ENCODE assay signal across 11 cellular contexts in the genomic region with DNA sequence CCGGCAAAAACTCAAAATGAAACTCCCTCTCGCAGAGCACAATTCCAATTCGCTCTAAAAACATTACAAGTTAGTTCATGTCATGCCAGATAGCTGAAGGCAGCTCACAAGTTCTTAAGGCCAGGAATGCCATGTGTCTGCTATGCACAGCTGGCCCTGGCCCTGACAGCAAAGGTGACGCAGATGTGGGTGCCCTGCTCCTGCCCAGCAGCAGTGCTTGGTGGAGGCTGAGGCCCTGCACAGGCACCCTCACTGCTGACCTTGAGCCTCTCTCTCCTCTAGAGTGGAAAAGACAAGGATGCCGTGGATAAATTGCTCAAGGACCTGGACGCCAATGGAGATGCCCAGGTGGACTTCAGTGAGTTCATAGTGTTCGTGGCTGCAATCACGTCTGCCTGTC. TPM values are rescaled to one million over a fixed set of nuclear protein-coding genes. Genes with fewer than 3 reads are reported as not detected.
A peak's percentile ranks its signal among the peaks of the same experiment; 100 is the strongest.
DNase-seq lines count a peak whose midpoint lies in the region; ATAC-seq and TF ChIP-seq lines count a peak whose summit lies in the region.
"Had no signal": no experiment of that assay in that cellular context is flagged by ENCODE, and none has a peak within 500 bp of the region (broad histone marks: within the 10 kb centered on the region; RNA-seq: fewer than 3 reads in every experiment).

No MANE protein-coding gene starts in this region.

- DNase-seq in activated T-cell treated with anti-CD3 and anti-CD28 coated beads, Interleukin-2, amount 50 U/mL, for 24 hours = no peak
- no peak for DNase-seq in activated T-cell treated with anti-CD3 and anti-CD28 coated beads, Interleukin-2, amount 50 U/mL, for 48 hours
- no peak for DNase-seq in activated naive CD8-positive, alpha-beta T cell treated with anti-CD3 and anti-CD28 coated beads, Interleukin-2, amount 50 U/mL, for 24 hours
- DNase-seq in type B pancreatic cell (ENCODE audit: extremely low spot score, unreplicated experiment) (no peak), Karpas-422 (no peak), GM13976 (ENCODE audit: low spot score) (no peak)
- DNase-seq: NCI-H526 treated with DMSO at 0.1 percent for 48 hours had no signal

- TF ChIP-seq CTCF in liver (IDR thresholded peaks at IDR 0.05; ENCODE audit: low read depth, low read length, missing input control) = no peak
- no peak for TF ChIP-seq CTCF in type B pancreatic cell (conservative IDR thresholded peaks at IDR 0.05)
- TF ChIP-seq CTCF in GM13976 (IDR thresholded peaks at IDR 0.05; ENCODE audit: borderline replicate concordance, control extremely low read depth, extremely low read depth, insufficient read depth, missing control alignments) = no peak

- H3K4me1 ChIP-seq in liver (ENCODE audit: control insufficient read depth in 4 of 4, insufficient read depth in 4 of 4, low read length in 3 of 4) (peaks cover 6 to 16% (median 11%) of the 10 kb centered on the region in 4 donors), Karpas-422 (ENCODE audit: low read length) (no peaks in the 10 kb centered on the region)

- H3K4me1 Mint-ChIP-seq in activated T-cell treated with anti-CD3 and anti-CD28 coated beads, Interleukin-2, amount 50 U/mL, for 24 hours (ENCODE audit: low read depth) = peaks cover 77% of the 10 kb centered on the region
- H3K4me1 Mint-ChIP-seq in activated naive CD8-positive, alpha-beta T cell treated with anti-CD3 and anti-CD28 coated beads, Interleukin-2, amount 50 U/mL, for 24 hours = peaks cover 61% of the 10 kb centered on the region
- H3K4me1 Mint-ChIP-seq in type B pancreatic cell (ENCODE audit: unreplicated experiment) = peaks cover 27% of the 10 kb centered on the region

- H2AFZ ChIP-seq in Karpas-422 (ENCODE audit: low read length) = no peak overlapping the region

- no peaks in the 10 kb centered on the region for H3K9me3 Mint-ChIP-seq in activated T-cell treated with anti-CD3 and anti-CD28 coated beads, Interleukin-2, amount 50 U/mL, for 24 hours
- no peaks in the 10 kb centered on the region for H3K9me3 Mint-ChIP-seq in activated naive CD8-positive, alpha-beta T cell treated with anti-CD3 and anti-CD28 coated beads, Interleukin-2, amount 50 U/mL, for 24 hours
- H3K9me3 Mint-ChIP-seq in type B pancreatic cell = no peaks in the 10 kb centered on the region

- no peaks in the 10 kb centered on the region; the same call in 1 of the 2 replicates for H4K20me1 ChIP-seq in Karpas-422 (ENCODE audit: insufficient read depth, low read depth, low read length)

- H3K9me2 ChIP-seq in Karpas-422 (replicated peaks; ENCODE audit: insufficient read depth, low read length) = no peaks in the 10 kb centered on the region

- H3K36me3 ChIP-seq in liver (ENCODE audit: control insufficient read depth in 4 of 4, insufficient read depth in 3 of 4, low read depth in 1 of 4, low read length in 3 of 4) (no peaks in the 10 kb centered on the region), Karpas-422 (ENCODE audit: insufficient read depth, low read length) (no peaks in the 10 kb centered on the region)

- ATAC-seq in activated naive CD8-positive, alpha-beta T cell treated with anti-CD3 and anti-CD28 coated beads, Interleukin-2, amount 50 U/mL, for 24 hours = peak; percentile 57
- ATAC-seq in HG02759 (IDR thresholded peaks at IDR 0.05; ENCODE audit: unreplicated experiment) = no peak

- H3K9ac ChIP-seq in liver (ENCODE audit: low read depth in 1 of 2, low read length in 2 of 2) (no peak overlapping the region), Karpas-422 (ENCODE audit: low read length) (no peak overlapping the region)

- H3K4me3 ChIP-seq in liver (ENCODE audit: low read depth in 1 of 3, low read length in 3 of 3) (no peak overlapping the region), Karpas-422 (ENCODE audit: low read length) (no peak overlapping the region)

- H3K27ac ChIP-seq in liver (ENCODE audit: low read depth in 1 of 2, low read length in 2 of 2) (peak overlapping the region; percentile 73 to 82), Karpas-422 (ENCODE audit: low read length) (no peak overlapping the region)

- WGBS in liver = 88% methylated on average over 8 of the region's 8 CpGs

- peak overlapping the region; percentile 54 for H3K4me3 Mint-ChIP-seq in activated T-cell treated with anti-CD3 and anti-CD28 coated beads, Interleukin-2, amount 50 U/mL, for 24 hours
- H3K4me3 Mint-ChIP-seq in activated naive CD8-positive, alpha-beta T cell treated with anti-CD3 and anti-CD28 coated beads, Interleukin-2, amount 50 U/mL, for 24 hours = peak overlapping the region; percentile 42
- peak overlapping the region; percentile 5 for H3K4me3 Mint-ChIP-seq in type B pancreatic cell

- H3K79me2 ChIP-seq in Karpas-422 (ENCODE audit: low read length) = no peaks in the 10 kb centered on the region

- H3K27me3 Mint-ChIP-seq in activated T-cell treated with anti-CD3 and anti-CD28 coated beads, Interleukin-2, amount 50 U/mL, for 24 hours = no peaks in the 10 kb centered on the region
- H3K27me3 Mint-ChIP-seq in activated naive CD8-positive, alpha-beta T cell treated with anti-CD3 and anti-CD28 coated beads, Interleukin-2, amount 50 U/mL, for 24 hours = no peaks in the 10 kb centered on the region
- H3K27me3 Mint-ChIP-seq in type B pancreatic cell = no peaks in the 10 kb centered on the region

- in situ Hi-C loops in GM13976 (cut with MboI; ENCODE audit: low sequenced_read_pairs, unreplicated experiment) = no loop called here

- no peaks in the 10 kb centered on the region for H3K27me3 ChIP-seq in liver (ENCODE audit: control insufficient read depth in 4 of 4, insufficient read depth in 4 of 4, low read length in 3 of 4)
- H3K27me3 ChIP-seq in Karpas-422 (ENCODE audit: low read length) = no peaks in the 10 kb centered on the region

- no peaks in the 10 kb centered on the region for H3K9me3 ChIP-seq in liver (ENCODE audit: control insufficient read depth in 4 of 4, low read length in 3 of 4)
- H3K9me3 ChIP-seq in Karpas-422 (ENCODE audit: low read length) = no peaks in the 10 kb centered on the region

- no peak overlapping the region for H3K4me2 ChIP-seq in Karpas-422 (ENCODE audit: low read depth, low read length, poor library complexity, severe bottlenecking)

- peak overlapping the region; percentile 95 for H3K27ac Mint-ChIP-seq in activated T-cell treated with anti-CD3 and anti-CD28 coated beads, Interleukin-2, amount 50 U/mL, for 24 hours
- H3K27ac Mint-ChIP-seq in activated naive CD8-positive, alpha-beta T cell treated with anti-CD3 and anti-CD28 coated beads, Interleukin-2, amount 50 U/mL, for 24 hours = peak overlapping the region; percentile 75
- H3K27ac Mint-ChIP-seq in type B pancreatic cell = peak overlapping the region; percentile 77

- TF ChIP-seq RAD21 in liver (IDR thresholded peaks at IDR 0.05) = no peak

- peaks cover 24% of the 10 kb centered on the region for H3K36me3 Mint-ChIP-seq in activated T-cell treated with anti-CD3 and anti-CD28 coated beads, Interleukin-2, amount 50 U/mL, for 24 hours (ENCODE audit: low read depth)
- H3K36me3 Mint-ChIP-seq in activated naive CD8-positive, alpha-beta T cell treated with anti-CD3 and anti-CD28 coated beads, Interleukin-2, amount 50 U/mL, for 24 hours (ENCODE audit: low read depth) = peaks cover 7% of the 10 kb centered on the region
- peaks cover 13% of the 10 kb centered on the region for H3K36me3 Mint-ChIP-seq in type B pancreatic cell

TF ChIP-seq in liver, 16 proteins besides CTCF, POLR2A, EP300 and RAD21 (continues in another document):
- TF ChIP-seq YY1 (IDR thresholded peaks at IDR 0.05) = no peak
- TF ChIP-seq EGR1 (IDR thresholded peaks at IDR 0.05; ENCODE audit: low read depth in 2 of 2) = no peak
- no peak for TF ChIP-seq FOXA1 (IDR thresholded peaks at IDR 0.05)
- TF ChIP-seq, protein P1, sequence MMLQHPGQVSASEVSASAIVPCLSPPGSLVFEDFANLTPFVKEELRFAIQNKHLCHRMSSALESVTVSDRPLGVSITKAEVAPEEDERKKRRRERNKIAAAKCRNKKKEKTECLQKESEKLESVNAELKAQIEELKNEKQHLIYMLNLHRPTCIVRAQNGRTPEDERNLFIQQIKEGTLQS (IDR thresholded peaks at IDR 0.05) = no peak
- TF ChIP-seq, protein P2, sequence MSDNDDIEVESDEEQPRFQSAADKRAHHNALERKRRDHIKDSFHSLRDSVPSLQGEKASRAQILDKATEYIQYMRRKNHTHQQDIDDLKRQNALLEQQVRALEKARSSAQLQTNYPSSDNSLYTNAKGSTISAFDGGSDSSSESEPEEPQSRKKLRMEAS (IDR thresholded peaks at IDR 0.05) = no peak
- no peak for TF ChIP-seq NR2F2 (IDR thresholded peaks at IDR 0.05)

RNA-seq across cellular contexts. Expression of a gene that starts 2.9 kb away (rescaled TPM):
- 1 to 10 TPM in 1 of 2 donors, under 1 TPM in 1; 0.42 to 3.1 TPM for total RNA-seq in liver
- 1 to 10 TPM; 1.7 to 2.9 TPM for polyA plus RNA-seq in liver
- 58.9 and 80.8 TPM in 2 replicates for total RNA-seq in type B pancreatic cell (ENCODE audit: low replicate concordance)
- not detected in 2 replicates for total RNA-seq in Karpas-422 (2014; rRNA removed; shearing (Covaris generic); ENCODE audit: low replicate concordance)
- total RNA-seq: endothelial cell of umbilical vein, LHCN-M2 had no signal
- polyA plus RNA-seq: endothelial cell of umbilical vein had no signal

RNA-seq across cellular contexts. Expression of a gene that starts 13.1 kb away (rescaled TPM):
- total RNA-seq in liver = 10 to 100 TPM; 30.2 to 41.8 TPM
- 10 to 100 TPM; 29.8 to 31.2 TPM for polyA plus RNA-seq in liver
- 61.3 and 73.0 TPM in 2 replicates for total RNA-seq in type B pancreatic cell (ENCODE audit: low replicate concordance)
- total RNA-seq in Karpas-422 (2014; rRNA removed; shearing (Covaris generic); ENCODE audit: low replicate concordance) = 41.9 and 62.3 TPM in 2 replicates

RNA-seq across cellular contexts. Expression of a gene that starts 19.4 kb away (rescaled TPM):
- total RNA-seq in liver = 1 to 10 TPM; 4.9 to 7.7 TPM
- polyA plus RNA-seq in liver = 1 to 10 TPM; 5.0 to 5.8 TPM
- 19.1 and 21.4 TPM in 2 replicates for total RNA-seq in type B pancreatic cell (ENCODE audit: low replicate concordance)
- 13.9 and 29.1 TPM in 2 replicates for total RNA-seq in Karpas-422 (2014; rRNA removed; shearing (Covaris generic); ENCODE audit: low replicate concordance)

RNA-seq across cellular contexts. Expression of a gene that starts 56.1 kb away (rescaled TPM):
- total RNA-seq in liver (10 to 100 TPM; 78.5 to 87.3 TPM), type B pancreatic cell (ENCODE audit: low replicate concordance) (234 and 293 TPM in 2 replicates)
- 100 to 1,000 TPM; 121 to 176 TPM for polyA plus RNA-seq in liver
- total RNA-seq in Karpas-422 (2014; rRNA removed; shearing (Covaris generic); ENCODE audit: low replicate concordance) = 28.8 and 50.7 TPM in 2 replicates

Comparison
In these comparisons a context has a peak if more than half of its experiments do, and no peak if none do; other contexts are left out.
1. RNA of a gene that starts 2.9 kb away (total RNA-seq): 58.9 to 80.8 TPM in type B pancreatic cell; 0.42 to 3.1 TPM in liver and not detected in Karpas-422; every median in the first group is over 10 times any median in the second.
2. Peak in every context shown above with its lines, with median percentiles within 50 percentile points of each other: H3K27ac Mint-ChIP-seq and H3K4me3 Mint-ChIP-seq.